In the genomic region with DNA sequence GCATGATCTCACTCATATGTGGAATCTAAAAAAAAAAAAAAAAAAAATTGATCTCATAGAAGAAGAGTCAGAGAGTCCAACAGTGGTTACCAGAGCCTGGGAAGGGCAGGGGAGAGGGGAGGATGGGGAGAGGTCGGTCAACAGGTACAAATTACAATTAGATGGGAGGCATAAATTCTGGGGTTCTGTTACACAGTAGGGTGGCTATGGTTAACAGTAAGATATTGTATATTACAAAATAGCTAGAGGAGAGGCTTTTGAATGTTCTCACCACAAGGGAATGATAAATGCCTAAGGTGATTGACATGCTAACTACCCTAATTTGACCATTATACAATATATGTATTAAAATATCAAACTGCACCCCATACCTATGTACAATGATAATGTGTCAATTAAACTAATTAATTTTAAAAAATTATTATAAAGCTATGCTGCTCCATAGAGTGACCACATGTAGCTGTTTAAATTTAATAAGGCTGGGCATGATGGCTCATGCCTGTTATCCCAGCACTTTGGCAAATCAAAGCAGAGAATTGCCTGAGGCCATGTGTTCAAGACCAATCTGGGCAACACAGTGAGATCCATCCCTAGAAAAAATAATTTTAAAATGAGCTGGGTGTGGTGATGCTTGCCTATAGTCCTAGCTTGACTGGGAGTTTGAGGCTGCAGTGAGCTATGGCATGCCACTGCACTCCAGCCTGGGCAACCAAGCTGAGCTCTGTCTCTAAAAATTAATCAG, we compare ENCODE assay signal across 1 cellular context.
TF ChIP-seq lines count a peak whose summit lies in the region.

No MANE protein-coding gene starts in this region.

TF ChIP-seq in liver, 16 proteins besides CTCF, POLR2A, EP300 and RAD21 (continued from another document):
- TF ChIP-seq, protein P1, sequence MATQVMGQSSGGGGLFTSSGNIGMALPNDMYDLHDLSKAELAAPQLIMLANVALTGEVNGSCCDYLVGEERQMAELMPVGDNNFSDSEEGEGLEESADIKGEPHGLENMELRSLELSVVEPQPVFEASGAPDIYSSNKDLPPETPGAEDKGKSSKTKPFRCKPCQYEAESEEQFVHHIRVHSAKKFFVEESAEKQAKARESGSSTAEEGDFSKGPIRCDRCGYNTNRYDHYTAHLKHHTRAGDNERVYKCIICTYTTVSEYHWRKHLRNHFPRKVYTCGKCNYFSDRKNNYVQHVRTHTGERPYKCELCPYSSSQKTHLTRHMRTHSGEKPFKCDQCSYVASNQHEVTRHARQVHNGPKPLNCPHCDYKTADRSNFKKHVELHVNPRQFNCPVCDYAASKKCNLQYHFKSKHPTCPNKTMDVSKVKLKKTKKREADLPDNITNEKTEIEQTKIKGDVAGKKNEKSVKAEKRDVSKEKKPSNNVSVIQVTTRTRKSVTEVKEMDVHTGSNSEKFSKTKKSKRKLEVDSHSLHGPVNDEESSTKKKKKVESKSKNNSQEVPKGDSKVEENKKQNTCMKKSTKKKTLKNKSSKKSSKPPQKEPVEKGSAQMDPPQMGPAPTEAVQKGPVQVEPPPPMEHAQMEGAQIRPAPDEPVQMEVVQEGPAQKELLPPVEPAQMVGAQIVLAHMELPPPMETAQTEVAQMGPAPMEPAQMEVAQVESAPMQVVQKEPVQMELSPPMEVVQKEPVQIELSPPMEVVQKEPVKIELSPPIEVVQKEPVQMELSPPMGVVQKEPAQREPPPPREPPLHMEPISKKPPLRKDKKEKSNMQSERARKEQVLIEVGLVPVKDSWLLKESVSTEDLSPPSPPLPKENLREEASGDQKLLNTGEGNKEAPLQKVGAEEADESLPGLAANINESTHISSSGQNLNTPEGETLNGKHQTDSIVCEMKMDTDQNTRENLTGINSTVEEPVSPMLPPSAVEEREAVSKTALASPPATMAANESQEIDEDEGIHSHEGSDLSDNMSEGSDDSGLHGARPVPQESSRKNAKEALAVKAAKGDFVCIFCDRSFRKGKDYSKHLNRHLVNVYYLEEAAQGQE (IDR thresholded peaks at IDR 0.05): no peak
- TF ChIP-seq EGR1 (IDR thresholded peaks at IDR 0.05; ENCODE audit: low read depth in 2 of 2): no peak
- TF ChIP-seq HNF4A (conservative IDR thresholded peaks at IDR 0.05): no peak
- no peak for TF ChIP-seq JUND (IDR thresholded peaks at IDR 0.05)
- TF ChIP-seq, protein P2, sequence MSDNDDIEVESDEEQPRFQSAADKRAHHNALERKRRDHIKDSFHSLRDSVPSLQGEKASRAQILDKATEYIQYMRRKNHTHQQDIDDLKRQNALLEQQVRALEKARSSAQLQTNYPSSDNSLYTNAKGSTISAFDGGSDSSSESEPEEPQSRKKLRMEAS (IDR thresholded peaks at IDR 0.05): no peak
- no peak for TF ChIP-seq FOXA2 (IDR thresholded peaks at IDR 0.05)
- no peak for TF ChIP-seq NR2F2 (IDR thresholded peaks at IDR 0.05)
- TF ChIP-seq FOXA1 (IDR thresholded peaks at IDR 0.05): no peak
- no peak for TF ChIP-seq TAF1 (conservative IDR thresholded peaks at IDR 0.05)
- TF ChIP-seq, protein P3, sequence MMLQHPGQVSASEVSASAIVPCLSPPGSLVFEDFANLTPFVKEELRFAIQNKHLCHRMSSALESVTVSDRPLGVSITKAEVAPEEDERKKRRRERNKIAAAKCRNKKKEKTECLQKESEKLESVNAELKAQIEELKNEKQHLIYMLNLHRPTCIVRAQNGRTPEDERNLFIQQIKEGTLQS (IDR thresholded peaks at IDR 0.05): no peak
